8 cellular contexts compared by ENCODE assay signal in the genomic region with DNA sequence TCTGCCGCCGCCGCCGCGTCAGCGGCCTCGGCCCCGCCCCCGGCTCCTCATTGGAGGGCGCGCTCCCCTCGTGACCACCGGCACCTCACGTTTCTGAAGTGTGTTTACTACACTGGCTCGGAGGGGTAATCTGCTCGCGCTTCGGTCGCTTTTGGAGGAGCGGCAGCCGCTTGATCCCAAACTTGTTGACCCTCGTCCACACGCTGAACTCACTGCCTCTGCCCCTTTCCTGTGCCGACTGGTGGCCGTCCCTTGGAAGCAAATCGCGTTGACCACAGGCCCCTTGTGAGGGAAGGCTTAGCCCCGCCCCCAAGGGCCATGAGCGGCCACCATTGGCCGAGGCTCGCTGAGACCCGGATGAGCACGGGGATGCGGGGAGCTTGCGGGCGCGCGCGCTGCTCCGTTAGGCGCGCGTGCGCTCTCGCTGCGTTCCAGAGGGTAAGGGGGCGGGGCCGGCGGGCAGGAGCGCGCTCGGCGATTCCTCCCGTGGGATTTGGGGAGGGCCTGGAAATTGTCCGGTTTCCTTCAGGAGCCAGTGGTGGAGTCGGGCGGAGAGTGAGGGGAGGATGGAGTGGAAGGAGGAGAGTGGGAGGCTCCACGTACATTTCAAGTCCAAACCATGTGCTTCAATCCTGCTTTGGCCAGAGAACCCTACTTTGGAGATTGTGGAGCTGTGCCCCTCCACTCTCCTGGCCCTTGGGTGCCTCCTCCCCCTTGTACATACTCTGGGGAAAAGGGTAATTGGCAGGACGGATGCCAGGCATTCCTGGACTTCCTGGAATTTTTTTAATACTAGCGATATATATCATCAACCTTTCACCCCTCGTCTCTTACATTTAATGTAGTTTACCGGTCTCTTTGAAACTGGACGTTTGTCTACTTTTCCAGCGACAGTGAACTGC. TPM values are rescaled to one million over a fixed set of nuclear protein-coding genes. Genes with fewer than 3 reads are reported as not detected.
DNase-seq lines count a peak whose midpoint lies in the region; ATAC-seq and TF ChIP-seq lines count a peak whose summit lies in the region.

A gene (minus strand): TSS at position 3 of the 902 bp plus-strand sequence. CDS start 588 bp downstream, outside the sequence.

- peak within 1 kb of the TSS; percentile 95 for H2AFZ ChIP-seq in smooth muscle cell (ENCODE audit: low read depth)

- peaks cover 30% of the 10 kb centered on the region for H3K79me2 ChIP-seq in smooth muscle cell (ENCODE audit: low read depth)

- no peaks in the 10 kb centered on the region for H3K9me3 ChIP-seq in smooth muscle cell (replicated peaks; ENCODE audit: low read depth)

- no peak for TF ChIP-seq CTCF in smooth muscle cell (IDR thresholded peaks at IDR 0.05; ENCODE audit: borderline replicate concordance, insufficient read depth, poor library complexity, severe bottlenecking)

- peaks cover 37% of the 10 kb centered on the region for H4K20me1 ChIP-seq in smooth muscle cell (ENCODE audit: low read depth)

- H3K4me3 ChIP-seq in smooth muscle cell, result peak within 1 kb of the TSS; percentile 92

- no peaks in the 10 kb centered on the region for H3K27me3 ChIP-seq in smooth muscle cell (ENCODE audit: low read depth)

- H3F3A ChIP-seq in smooth muscle cell (ENCODE audit: low read depth), result peaks cover 7% of the 10 kb centered on the region

- H3K27ac ChIP-seq in smooth muscle cell (ENCODE audit: low read depth), result peak within 1 kb of the TSS; percentile 100

- H3K36me3 ChIP-seq in smooth muscle cell (ENCODE audit: low read depth), result no peaks in the 10 kb centered on the region

- H3K4me2 ChIP-seq in smooth muscle cell, result peak within 1 kb of the TSS; percentile 90

- ATAC-seq in GM18868 (IDR thresholded peaks at IDR 0.05; ENCODE audit: unreplicated experiment) (peak; percentile 82), HG03139 (IDR thresholded peaks at IDR 0.05; ENCODE audit: unreplicated experiment) (peak; percentile 83)

- DNase-seq in A172 (ENCODE audit: low spot score) (peak; percentile 86), NCI-H226 (peak; percentile 87), inferior parietal cortex (ENCODE audit: extremely low spot score) (peak; percentile 98), smooth muscle cell (lab: John Stamatoyannopoulos, UW; ENCODE audit: unreplicated experiment) (peak; percentile 99)
- peak; percentile 88 for DNase-seq in activated CD4-positive, CD25-positive, alpha-beta regulatory T cell treated with anti-CD3 and anti-CD28 coated beads, Interleukin-2, amount 50 U/mL, for 16 hours (ENCODE audit: low read depth, low spot score)
- DNase-seq in central memory CD4-positive, alpha-beta T cell, result peak; percentile 92

- H3K4me1 ChIP-seq in smooth muscle cell (ENCODE audit: low read depth), result peaks cover 8% of the 10 kb centered on the region

- 4% methylated on average over 60 of the region's 64 CpGs for WGBS in smooth muscle cell (ENCODE audit: low lambda C conversion rate)

- H3K9ac ChIP-seq in smooth muscle cell (ENCODE audit: low read depth), result peak within 1 kb of the TSS; percentile 100

RNA-seq across cellular contexts. Expression of the gene that starts here (rescaled TPM):
- 19.0 and 26.4 TPM in 2 replicates for total RNA-seq in A172 (2014; rRNA removed; shearing (Covaris generic))
- total RNA-seq in smooth muscle cell, result 28.2 and 30.6 TPM in 2 replicates
- 19.9 and 26.0 TPM in 2 replicates for polyA plus RNA-seq in smooth muscle cell

Comparison
In these comparisons a context has a peak if more than half of its experiments do, and no peak if none do; other contexts are left out.
1. Peak in every context shown above with its lines: DNase-seq, ATAC-seq, H3K4me3 ChIP-seq and H3K27ac ChIP-seq.